Comparison of ENCODE assay signal across 18 cellular contexts in genomic region chr17:45113424-45113754, GRCh38.
"Had no signal": no experiment of that assay in that cellular context is flagged by ENCODE, and none has a peak within 500 bp of the region (broad histone marks: within the 10 kb centered on the region; RNA-seq: fewer than 3 reads in every experiment).

No MANE protein-coding gene starts in this region.

- H3K9me3 ChIP-seq: adrenal gland, ovary, stomach, tibial nerve had no signal

- H3K27ac ChIP-seq: stomach had no signal

- H3K27ac Mint-ChIP-seq: activated CD4-positive, alpha-beta T cell treated with anti-CD3 and anti-CD28 coated beads, Interleukin-2, amount 10 ng/mL, durations not matched to agents 24 days and 14 days; activated T-helper 17 cell treated with anti-CD3 and anti-CD28 coated beads, Interleukin-2, amount 50 U/mL, for 72 hours; nephron progenitor cell; T-helper 17 cell; WTC11 had no signal

- DNase-seq: activated CD4-positive, alpha-beta T cell treated with anti-CD3 and anti-CD28 coated beads, Interleukin-2, amount 10 ng/mL, durations not matched to agents 24 days and 14 days; activated naive CD4-positive, alpha-beta T cell treated with anti-CD3 and anti-CD28 coated beads, Interleukin-2, amount 50 U/mL, for 16 hours; activated T-cell treated with anti-CD3 and anti-CD28 coated beads for 4 hours; adrenal gland; caudate nucleus; effector CD8-positive, alpha-beta T cell; left ventricle myocardium superior; mesendoderm; nephron progenitor cell; stimulated activated CD4-positive, alpha-beta T cell treated with anti-CD3 and anti-CD28 coated beads, Interleukin-4, amount 100 ng/mL, for 4 hours; stomach; T-helper 17 cell had no signal

- H3K36me3 ChIP-seq: ovary had no signal

- H3K27me3 ChIP-seq: adrenal gland, ovary, stomach, tibial nerve had no signal

- H3K36me3 Mint-ChIP-seq: WTC11 had no signal

- H3K9me3 Mint-ChIP-seq: activated CD4-positive, alpha-beta T cell treated with anti-CD3 and anti-CD28 coated beads, Interleukin-2, amount 10 ng/mL, durations not matched to agents 24 days and 14 days; activated T-helper 17 cell treated with anti-CD3 and anti-CD28 coated beads, Interleukin-2, amount 50 U/mL, for 72 hours; nephron progenitor cell; WTC11 had no signal

- H3K4me3 ChIP-seq: adrenal gland, coronary artery, ovary, skin epidermis, stomach, tibial nerve had no signal

- H3K27me3 Mint-ChIP-seq: activated T-helper 17 cell treated with anti-CD3 and anti-CD28 coated beads, Interleukin-2, amount 50 U/mL, for 72 hours had no signal

- H3K4me3 Mint-ChIP-seq: activated CD4-positive, alpha-beta T cell treated with anti-CD3 and anti-CD28 coated beads, Interleukin-2, amount 10 ng/mL, durations not matched to agents 24 days and 14 days; activated T-helper 17 cell treated with anti-CD3 and anti-CD28 coated beads, Interleukin-2, amount 50 U/mL, for 72 hours; nephron progenitor cell; T-helper 17 cell; WTC11 had no signal

- ATAC-seq: activated T-helper 17 cell treated with anti-CD3 and anti-CD28 coated beads, Interleukin-2, amount 50 U/mL, for 72 hours; left ventricle myocardium superior; T-helper 17 cell; WTC11 had no signal
